ENCODE assay signal across 14 cellular contexts in genomic region chr16:67884-68789, GRCh38. TPM values are rescaled to one million over a fixed set of nuclear protein-coding genes. Genes with fewer than 3 reads are reported as not detected.
DNase-seq lines count a peak whose midpoint lies in the region; ATAC-seq and TF ChIP-seq lines count a peak whose summit lies in the region.
"Had no signal": no experiment of that assay in that cellular context is flagged by ENCODE, and none has a peak within 500 bp of the region (broad histone marks: within the 10 kb centered on the region; RNA-seq: fewer than 3 reads in every experiment).

No MANE protein-coding gene starts in this region.

- H3K27ac ChIP-seq in ascending aorta: peak overlapping the region; percentile 15 to 51
- no peak overlapping the region for H3K27ac ChIP-seq in CD8-positive, alpha-beta memory T cell (ENCODE audit: low read depth, low read length)
- H3K27ac ChIP-seq: SJSA1, testis had no signal

- H3K27ac Mint-ChIP-seq in CD8-positive, alpha-beta memory T cell: no peak overlapping the region
- H3K27ac Mint-ChIP-seq: activated naive CD8-positive, alpha-beta T cell had no signal

- POLR2A ChIA-PET in CD8-positive, alpha-beta memory T cell (lab: Charles Lee): no interaction called here

- intact Hi-C loops in ascending aorta (cut with DNase I): no loop called here
- intact Hi-C loops in Right ventricle myocardium superior (cut with DNase I): no loop called here

- H3K27me3 Mint-ChIP-seq in CD8-positive, alpha-beta memory T cell: peaks cover 12 to 22% of the 10 kb centered on the region in 2 donors

- peaks cover 18% of the 10 kb centered on the region in 2 donors for H3K36me3 ChIP-seq in ascending aorta
- no peaks in the 10 kb centered on the region for H3K36me3 ChIP-seq in CD8-positive, alpha-beta memory T cell (ENCODE audit: insufficient read depth, low read length)

- H3K4me1 Mint-ChIP-seq in CD8-positive, alpha-beta memory T cell: peaks cover 3 to 13% (median 4%) of the 10 kb centered on the region in 3 donors

- TF ChIP-seq CTCF in ascending aorta (IDR thresholded peaks at IDR 0.05): no peak

- no peaks in the 10 kb centered on the region for H3K9me3 ChIP-seq in ascending aorta
- no peaks in the 10 kb centered on the region for H3K9me3 ChIP-seq in CD8-positive, alpha-beta memory T cell (ENCODE audit: low read length)
- H3K9me3 ChIP-seq: SJSA1, testis had no signal

- no peaks in the 10 kb centered on the region for H3K36me3 Mint-ChIP-seq in CD8-positive, alpha-beta memory T cell
- H3K36me3 Mint-ChIP-seq: activated naive CD8-positive, alpha-beta T cell had no signal

- CTCF ChIA-PET in CD8-positive, alpha-beta memory T cell (lab: Charles Lee): interaction anchor here (7.8 to 9.2 kb wide), 2 partner anchors 27 to 28 kb away, joined by 59 to 201 read pairs; no protein-coding TSS in a partner anchor

- H3K9me3 Mint-ChIP-seq in CD8-positive, alpha-beta memory T cell: no peaks in the 10 kb centered on the region

- no peak for ATAC-seq in Right ventricle myocardium superior (ENCODE audit: poor library complexity)
- no peak for ATAC-seq in HG02981 (IDR thresholded peaks at IDR 0.05; ENCODE audit: unreplicated experiment)
- no peak for ATAC-seq in HG03196 (IDR thresholded peaks at IDR 0.05; ENCODE audit: unreplicated experiment)

- no peaks in the 10 kb centered on the region for H3K27me3 ChIP-seq in ascending aorta
- H3K27me3 ChIP-seq in CD8-positive, alpha-beta memory T cell (ENCODE audit: insufficient read depth, low read length, poor library complexity, severe bottlenecking): peaks cover 5% of the 10 kb centered on the region
- H3K27me3 ChIP-seq: SJSA1, testis had no signal

- H3K4me3 ChIP-seq in ascending aorta: peak overlapping the region in 1 of 2 donors; percentile 13
- no peak overlapping the region for H3K4me3 ChIP-seq in CD8-positive, alpha-beta memory T cell (ENCODE audit: low read length)
- H3K4me3 ChIP-seq: SJSA1, testis had no signal

- peaks cover 13 to 59% of the 10 kb centered on the region in 2 donors for H3K4me1 ChIP-seq in ascending aorta
- H3K4me1 ChIP-seq in CD8-positive, alpha-beta memory T cell (ENCODE audit: insufficient read depth, low read length): peaks cover 4% of the 10 kb centered on the region

- peak; percentile 55 for DNase-seq in AG20443 (ENCODE audit: low spot score)
- DNase-seq in ascending aorta (ENCODE audit: low spot score in 2 of 2): no peak
- DNase-seq in Right ventricle myocardium superior: peak; percentile 68
- peak; percentile 46 for DNase-seq in pons (ENCODE audit: low spot score)
- DNase-seq in CD8-positive, alpha-beta memory T cell: no peak
- DNase-seq in NCI-H1694 (lab: John Stamatoyannopoulos, UW): no peak
- DNase-seq: dermis blood vessel endothelial cell, NCI-H1417 treated with DMSO at 0.1 percent for 48 hours, NCI-H774 had no signal

- peak overlapping the region in 1 of 7 donors; percentile 30 for H3K4me3 Mint-ChIP-seq in CD8-positive, alpha-beta memory T cell
- H3K4me3 Mint-ChIP-seq: activated naive CD8-positive, alpha-beta T cell had no signal

RNA-seq across cellular contexts. Expression of gene RHBDF1, which starts 4.3 kb away (rescaled TPM):
- total RNA-seq in ascending aorta (146 TPM), Right ventricle myocardium superior (16.6 TPM)
- total RNA-seq in CD8-positive, alpha-beta memory T cell: under 1 TPM; 0.53 to 0.59 TPM
- not detected for polyA plus RNA-seq in CD8-positive, alpha-beta memory T cell

RNA-seq across cellular contexts. Expression of gene MPG, which starts 9.9 kb away (rescaled TPM):
- 406 TPM for total RNA-seq in ascending aorta
- total RNA-seq in Right ventricle myocardium superior: 31.6 TPM
- total RNA-seq in CD8-positive, alpha-beta memory T cell: 10 to 100 TPM; 47.5 to 48.2 TPM
- 58.1 TPM for polyA plus RNA-seq in CD8-positive, alpha-beta memory T cell

RNA-seq across cellular contexts. Expression of gene SNRNP25, which starts 14.5 kb away (rescaled TPM):
- total RNA-seq in ascending aorta: not detected
- total RNA-seq in Right ventricle myocardium superior: 79.9 TPM
- 100 to 1,000 TPM; 108 to 110 TPM for total RNA-seq in CD8-positive, alpha-beta memory T cell
- polyA plus RNA-seq in CD8-positive, alpha-beta memory T cell: 16.3 TPM

RNA-seq across cellular contexts. Expression of gene POLR3K, which starts 14.7 kb away (rescaled TPM):
- not detected for total RNA-seq in ascending aorta
- total RNA-seq in Right ventricle myocardium superior: 11.1 TPM
- 10 to 100 TPM; 63.6 to 63.9 TPM for total RNA-seq in CD8-positive, alpha-beta memory T cell
- polyA plus RNA-seq in CD8-positive, alpha-beta memory T cell: 35.1 TPM

Comparison
In these comparisons a context has a peak if more than half of its experiments do, and no peak if none do; other contexts are left out.
1. DNase-seq: peak in AG20443 (single experiment), Right ventricle myocardium superior (single experiment) and pons (single experiment); none in ascending aorta (0 of 2), CD8-positive, alpha-beta memory T cell (0 of 5) and NCI-H1694 (single experiment).
2. RNA of gene RHBDF1, which starts 4.3 kb away (total RNA-seq): 146 TPM in ascending aorta (single experiment) and 16.6 TPM in Right ventricle myocardium superior (single experiment); 0.53 to 0.59 TPM in CD8-positive, alpha-beta memory T cell; every median in the first group is over 10 times any median in the second.
3. RNA of gene SNRNP25, which starts 14.5 kb away (total RNA-seq): 108 to 110 TPM in CD8-positive, alpha-beta memory T cell and 79.9 TPM in Right ventricle myocardium superior (single experiment); not detected in ascending aorta (single experiment); every median in the first group is over 10 times any median in the second.